8 cellular contexts compared by ENCODE assay signal in genomic region chr17:76072149-76072858, GRCh38. TPM values are rescaled to one million over a fixed set of nuclear protein-coding genes. Genes with fewer than 3 reads are reported as not detected.
DNase-seq lines count a peak whose midpoint lies in the region; ATAC-seq and TF ChIP-seq lines count a peak whose summit lies in the region.

Gene SRP68 (minus strand): TSS chr17:76072517. CDS start chr17:76072491, 26 bp downstream.

- peaks cover 39% of the 10 kb centered on the region for H3K27me3 ChIP-seq in mucosa of stomach (ENCODE audit: control insufficient read depth, insufficient read depth, low read length)

- peak within 1 kb of the TSS; percentile 98 for H3K4me3 Mint-ChIP-seq in activated T-cell treated with anti-CD3 and anti-CD28 coated beads, Interleukin-2, amount 50 U/mL, for 24 hours

- H3K36me3 Mint-ChIP-seq in activated T-cell treated with anti-CD3 and anti-CD28 coated beads, Interleukin-2, amount 50 U/mL, for 24 hours (ENCODE audit: low read depth): peaks cover 48% of the 10 kb centered on the region

- no peaks in the 10 kb centered on the region for H3K9me3 Mint-ChIP-seq in activated T-cell treated with anti-CD3 and anti-CD28 coated beads, Interleukin-2, amount 50 U/mL, for 24 hours

- H3K4me1 ChIP-seq in mucosa of stomach (ENCODE audit: control insufficient read depth, insufficient read depth, low read length): peaks cover 20% of the 10 kb centered on the region

- H3K4me3 ChIP-seq in mucosa of stomach (ENCODE audit: low read length): peak within 1 kb of the TSS; percentile 85

- peak within 1 kb of the TSS; percentile 100 for H3K27ac Mint-ChIP-seq in activated T-cell treated with anti-CD3 and anti-CD28 coated beads, Interleukin-2, amount 50 U/mL, for 24 hours

- no peak for TF ChIP-seq RAD21 in Ishikawa (IDR thresholded peaks at IDR 0.05; ENCODE audit: low read depth)

- peaks cover 57% of the 10 kb centered on the region for H3K4me1 Mint-ChIP-seq in activated T-cell treated with anti-CD3 and anti-CD28 coated beads, Interleukin-2, amount 50 U/mL, for 24 hours (ENCODE audit: low read depth)

- DNase-seq in D341Med (ENCODE audit: low spot score): peak; percentile 100
- DNase-seq in activated T-cell treated with anti-CD3 and anti-CD28 coated beads, Interleukin-2, amount 50 U/mL, for 24 hours: peak; percentile 90
- peak; percentile 90 to 93 for DNase-seq in erythroblast (lab: John Stamatoyannopoulos, UW)
- peak; percentile 90 for DNase-seq in stimulated activated CD8-positive, alpha-beta memory T cell treated with anti-CD3 and anti-CD28 coated beads, Interleukin-4, amount 100 ng/mL, for 48 hours

- peak; percentile 81 for TF ChIP-seq POLR2A in erythroblast (IDR thresholded peaks at IDR 0.05; ENCODE audit: low read length)

- H3K9me3 ChIP-seq in mucosa of stomach (ENCODE audit: control insufficient read depth, low read length): no peaks in the 10 kb centered on the region

- peak within 1 kb of the TSS; percentile 71 for H3K9ac ChIP-seq in mucosa of stomach (ENCODE audit: low read length)

- TF ChIP-seq EP300 in Ishikawa (IDR thresholded peaks at IDR 0.05; ENCODE audit: borderline replicate concordance): peak; percentile 72; the same call in 1 of the 2 replicates

- H3K36me3 ChIP-seq in mucosa of stomach (ENCODE audit: control insufficient read depth, insufficient read depth, low read length): no peaks in the 10 kb centered on the region

- peak; percentile 58 for ATAC-seq in GM21526 (IDR thresholded peaks at IDR 0.05; ENCODE audit: low FRiP score, unreplicated experiment)

- H3K27me3 Mint-ChIP-seq in activated T-cell treated with anti-CD3 and anti-CD28 coated beads, Interleukin-2, amount 50 U/mL, for 24 hours: peaks cover 37% of the 10 kb centered on the region

TF ChIP-seq in Ishikawa, 13 proteins besides CTCF, POLR2A, EP300 and RAD21:
- peak; percentile 77; the same call in 1 of the 2 replicates for TF ChIP-seq ZBTB7A (IDR thresholded peaks at IDR 0.05; ENCODE audit: low read depth)
- peak; percentile 81; the same call in 1 of the 2 replicates for TF ChIP-seq TCF12 (IDR thresholded peaks at IDR 0.05; ENCODE audit: low read depth)
- peak; percentile 14; the same call in 1 of the 2 replicates for TF ChIP-seq REST (IDR thresholded peaks at IDR 0.05; ENCODE audit: low read depth)
- TF ChIP-seq NFIC (IDR thresholded peaks at IDR 0.05): no peak; the same call in 1 of the 2 replicates
- TF ChIP-seq EGR1 (IDR thresholded peaks at IDR 0.05): peak; percentile 64; the same call in 1 of the 2 replicates
- peak; percentile 100 for TF ChIP-seq YY1 (IDR thresholded peaks at IDR 0.05; ENCODE audit: low read depth)
- TF ChIP-seq CREB1 (IDR thresholded peaks at IDR 0.05; ENCODE audit: low read depth): no peak
- no peak for TF ChIP-seq TEAD4 (IDR thresholded peaks at IDR 0.05)
- TF ChIP-seq CEBPB (IDR thresholded peaks at IDR 0.05): no peak
- no peak for TF ChIP-seq FOXM1 (IDR thresholded peaks at IDR 0.05; ENCODE audit: borderline replicate concordance, low read depth)
- TF ChIP-seq USF1 (IDR thresholded peaks at IDR 0.05): peak; percentile 1; the same call in 1 of the 2 replicates
- peak; percentile 98 for TF ChIP-seq MAX (IDR thresholded peaks at IDR 0.05)
- peak; percentile 98 for TF ChIP-seq TAF1 (IDR thresholded peaks at IDR 0.05; ENCODE audit: low read depth)

TF ChIP-seq in PFSK-1, 5 proteins besides CTCF, POLR2A, EP300 and RAD21:
- TF ChIP-seq REST (IDR thresholded peaks at IDR 0.05; ENCODE audit: insufficient read depth in 1 of 2, low read depth in 2 of 2, low read length in 2 of 2) (peak in 1 of 2 experiments; percentile 72; a peak in 2 of 4 replicates), POLR2AphosphoS5 (IDR thresholded peaks at IDR 0.05; ENCODE audit: low read depth, low read length) (peak; percentile 92), SIN3A (IDR thresholded peaks at IDR 0.05; ENCODE audit: borderline replicate concordance, insufficient read depth, low read length) (no peak), TAF1 (IDR thresholded peaks at IDR 0.05; ENCODE audit: borderline replicate concordance, insufficient read depth, low read length) (peak; percentile 90), FOXP2 (optimal IDR thresholded peaks at IDR 0.05; ENCODE audit: borderline replicate concordance, extremely low read depth, extremely low read length, insufficient read depth) (peak; percentile 86)

RNA-seq across cellular contexts. Expression of gene SRP68, which starts in this region (rescaled TPM):
- 127 TPM for polyA plus RNA-seq in PFSK-1 (2012; ENCODE audit: insufficient read length, low read depth)

Comparison
In these comparisons a context has a peak if more than half of its experiments do, and no peak if none do; other contexts are left out.
1. Peak in every context shown above with its lines: DNase-seq, ATAC-seq and H3K4me3 ChIP-seq.